8 cellular contexts compared by ENCODE assay signal in genomic region chr4:184276346-184276745, GRCh38. TPM values are rescaled to one million over a fixed set of nuclear protein-coding genes. Genes with fewer than 3 reads are reported as not detected.
"Had no signal": no experiment of that assay in that cellular context is flagged by ENCODE, and none has a peak within 500 bp of the region (broad histone marks: within the 10 kb centered on the region; RNA-seq: fewer than 3 reads in every experiment).

No MANE protein-coding gene starts in this region.

RNA-seq across cellular contexts. Expression of gene ENPP6, which starts 58.7 kb away (rescaled TPM):
- total RNA-seq: activated B cell treated with CpG ODN at 0.5 μM for 24 hours; activated naive CD4-positive, alpha-beta T cell treated with anti-CD3 and anti-CD28 coated beads for 36 hours; body of pancreas; chondrocyte; dermis blood vessel endothelial cell; epithelial cell of proximal tubule; esophagus mucosa; T-helper 17 cell had no signal
